Comparison of ENCODE assay signal across 8 cellular contexts in the genomic region with DNA sequence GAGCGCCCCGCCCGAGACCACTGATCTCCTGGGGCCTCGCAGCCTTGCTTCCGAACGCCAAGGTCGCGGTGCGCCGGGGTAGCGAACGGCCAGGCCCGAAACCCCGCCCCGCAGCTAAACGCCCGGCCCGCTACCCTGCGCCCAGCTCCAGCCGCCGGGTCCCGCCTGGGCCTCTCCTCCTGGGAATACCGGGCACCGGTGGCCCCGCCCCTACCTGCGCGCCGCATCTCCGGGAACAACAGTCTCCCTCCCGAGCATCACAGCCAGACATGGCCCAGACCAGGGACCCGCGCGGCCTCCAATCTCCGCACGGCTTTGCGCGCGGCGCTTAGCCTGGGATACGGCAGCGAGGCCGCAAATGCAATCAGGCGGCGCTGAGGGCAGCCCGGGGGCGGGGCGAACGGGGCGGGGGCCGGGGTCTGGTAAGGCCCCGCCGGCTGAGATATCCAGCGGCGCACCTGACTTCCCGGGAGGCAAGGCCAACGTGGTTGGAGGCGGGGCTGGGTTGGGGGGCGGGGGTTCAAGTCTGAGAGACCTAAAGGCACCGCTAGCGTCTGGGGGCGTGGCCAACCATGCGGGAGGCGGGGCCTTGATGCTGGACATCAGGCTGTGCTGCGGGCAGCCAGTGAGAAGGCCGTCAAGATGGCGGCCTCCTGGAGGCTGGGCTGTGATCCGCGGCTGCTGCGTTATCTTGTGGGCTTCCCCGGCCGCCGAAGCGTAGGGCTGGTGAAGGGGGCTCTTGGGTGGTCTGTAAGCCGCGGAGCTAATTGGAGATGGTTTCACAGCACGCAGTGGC. TPM values are rescaled to one million over a fixed set of nuclear protein-coding genes. Genes with fewer than 3 reads are reported as not detected.
DNase-seq lines count a peak whose midpoint lies in the region; ATAC-seq and TF ChIP-seq lines count a peak whose summit lies in the region.

A gene with protein sequence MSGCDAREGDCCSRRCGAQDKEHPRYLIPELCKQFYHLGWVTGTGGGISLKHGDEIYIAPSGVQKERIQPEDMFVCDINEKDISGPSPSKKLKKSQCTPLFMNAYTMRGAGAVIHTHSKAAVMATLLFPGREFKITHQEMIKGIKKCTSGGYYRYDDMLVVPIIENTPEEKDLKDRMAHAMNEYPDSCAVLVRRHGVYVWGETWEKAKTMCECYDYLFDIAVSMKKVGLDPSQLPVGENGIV (minus strand): TSS at position 366 of the 796 bp plus-strand sequence. CDS start 95 bp downstream, at position 271.
PDHX (plus strand) TSS at position 605 of the 796 bp plus-strand sequence; CDS start at position 643, 38 bp downstream.

- ATAC-seq in GM19035 (IDR thresholded peaks at IDR 0.05; ENCODE audit: unreplicated experiment) = peak; percentile 97
- ATAC-seq in HG03342 (IDR thresholded peaks at IDR 0.05; ENCODE audit: unreplicated experiment) = peak; percentile 86

- peak within 1 kb of the TSS; percentile 94 for H3K4me3 ChIP-seq in AG10803 (ENCODE audit: low read length)

- H3K36me3 Mint-ChIP-seq in immature natural killer cell = peaks cover 0 to 9% (median 0%) of the 10 kb centered on the region in 3 donors

- TF ChIP-seq CTCF in AG10803 (conservative IDR thresholded peaks at IDR 0.05; ENCODE audit: low read length) = no peak

- peaks cover 27 to 43% of the 10 kb centered on the region in 2 donors for H3K4me1 Mint-ChIP-seq in immature natural killer cell

- peak within 1 kb of the TSS; percentile 87 for H3K27ac ChIP-seq in caudate nucleus (ENCODE audit: low read depth, low read length)

- peak within 1 kb of the TSS; percentile 90 to 98 (median 97) for H3K4me3 Mint-ChIP-seq in immature natural killer cell

- H3K27ac Mint-ChIP-seq in immature natural killer cell = peak within 1 kb of the TSS; percentile 89 to 98 (median 94)

- peaks cover 2 to 7% (median 3%) of the 10 kb centered on the region in 3 donors for H3K27me3 Mint-ChIP-seq in immature natural killer cell (ENCODE audit: low read depth in 3 of 3)

- no peaks in the 10 kb centered on the region for H3K9me3 Mint-ChIP-seq in immature natural killer cell

- DNase-seq in AG10803 (ENCODE audit: low read depth) (peak; percentile 99), NCI-H345 treated with DMSO at 0.1 percent for 48 hours (lab: John Stamatoyannopoulos, UW; ENCODE audit: unreplicated experiment) (peak; percentile 92), caudate nucleus (lab: John Stamatoyannopoulos, UW) (peak; percentile 44 to 98 (median 92)), immature natural killer cell (peak; percentile 87 to 94 (median 90)), smooth muscle cell of the brain vasculature (ENCODE audit: low read depth, low spot score) (peak; percentile 99)
- DNase-seq in activated CD4-positive, CD25-positive, alpha-beta regulatory T cell (lab: John Stamatoyannopoulos, UW) = peak; percentile 88 to 98 (median 95)

RNA-seq across cellular contexts. Expression of the first gene that starts in this region (rescaled TPM):
- 10 to 100 TPM; 13.3 to 29.6 (median 17.2) TPM for polyA plus RNA-seq in immature natural killer cell

RNA-seq across cellular contexts. Expression of gene PDHX, which starts in this region (rescaled TPM):
- 10 to 100 TPM; 12.8 to 17.1 (median 13.1) TPM for polyA plus RNA-seq in immature natural killer cell

Comparison
In these comparisons a context has a peak if more than half of its experiments do, and no peak if none do; other contexts are left out.
1. Peak in every context shown above with its lines: DNase-seq, ATAC-seq, H3K4me3 ChIP-seq and H3K27ac ChIP-seq.